ENCODE assay signal across 35 cellular contexts in the genomic region with DNA sequence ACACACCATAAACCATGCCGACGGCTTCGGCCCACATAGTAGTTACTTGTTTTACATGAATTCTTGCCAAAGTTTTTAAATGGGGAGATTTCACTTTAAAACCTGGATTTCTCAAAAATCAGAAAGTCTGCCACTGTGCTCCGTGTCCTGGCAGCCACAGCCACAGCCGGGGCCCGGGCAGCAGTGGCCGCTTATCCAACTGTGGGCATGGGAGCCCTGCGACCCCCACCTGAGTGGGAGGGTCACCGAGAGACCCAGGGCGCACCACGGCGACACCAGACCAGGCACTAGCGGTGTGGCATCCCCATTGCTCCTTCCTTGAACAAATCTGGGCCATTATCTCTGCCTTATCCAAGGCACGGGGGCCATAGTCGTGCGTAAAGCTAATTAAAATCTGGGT. TPM values are rescaled to one million over a fixed set of nuclear protein-coding genes. Genes with fewer than 3 reads are reported as not detected.
"Had no signal": no experiment of that assay in that cellular context is flagged by ENCODE, and none has a peak within 500 bp of the region (broad histone marks: within the 10 kb centered on the region; RNA-seq: fewer than 3 reads in every experiment).

No MANE protein-coding gene starts in this region.

- H3K27me3 ChIP-seq: MG63 had no signal

- H3K4me3 ChIP-seq: MG63 had no signal

- H3K9me3 ChIP-seq: MG63 had no signal

- DNase-seq: Karpas-422, Kasumi-1, MG63, MM.1S, MV-4-11, NCI-H1048, NCI-H1092, NCI-H1092 treated with DMSO at 0.1 percent for 48 hours, NCI-H1105, NCI-H1105 treated with DMSO at 0.1 percent for 48 hours, NCI-H1417, NCI-H1417 treated with DMSO at 0.1 percent for 48 hours, NCI-H1436, NCI-H1436 treated with DMSO at 0.1 percent for 48 hours, NCI-H146, NCI-H1694, NCI-H1694 treated with DMSO at 0.1 percent for 48 hours, NCI-H187, NCI-H187 treated with DMSO at 0.1 percent for 48 hours, NCI-H1930, NCI-H2029, NCI-H2029 treated with DMSO at 0.1 percent for 48 hours, NCI-H2081, NCI-H2081 treated with DMSO at 0.1 percent for 48 hours, NCI-H2107, NCI-H2171, NCI-H2171 treated with DMSO at 0.1 percent for 48 hours, NCI-H2227 treated with DMSO at 0.1 percent for 48 hours, NCI-H226, NCI-H345, NCI-H446, NCI-H446 treated with DMSO at 0.1 percent for 48 hours, NCI-H510A, NCI-H510A treated with DMSO at 0.1 percent for 48 hours had no signal

- H3K36me3 ChIP-seq: MG63 had no signal

RNA-seq across cellular contexts. Expression of a gene that starts 30.0 kb away (rescaled TPM):
- total RNA-seq: MCF 10A had no signal
